11 cellular contexts compared by ENCODE assay signal in genomic region chr10:92181575-92181974, GRCh38.
A peak's percentile ranks its signal among the peaks of the same experiment; 100 is the strongest.
DNase-seq lines count a peak whose midpoint lies in the region; ATAC-seq lines count a peak whose summit lies in the region.
"Had no signal": no experiment of that assay in that cellular context is flagged by ENCODE, and none has a peak within 500 bp of the region (broad histone marks: within the 10 kb centered on the region; RNA-seq: fewer than 3 reads in every experiment).

No MANE protein-coding gene starts in this region.

- no peaks in the 10 kb centered on the region for H3K4me1 ChIP-seq in mesenchymal stem cell (ENCODE audit: control insufficient read depth, insufficient read depth, low read depth, low read length)

- H3K9me3 Mint-ChIP-seq in activated CD4-positive, alpha-beta memory T cell treated with anti-CD3 and anti-CD28 coated beads, Interleukin-2, amount 10 ng/mL, durations not matched to agents 7 days and 5 days: no peaks in the 10 kb centered on the region
- H3K9me3 Mint-ChIP-seq in activated CD8-positive, alpha-beta memory T cell treated with anti-CD3 and anti-CD28 coated beads, Interleukin-2, amount 10 ng/mL, durations not matched to agents 7 days and 5 days (ENCODE audit: low read depth): no peaks in the 10 kb centered on the region
- H3K9me3 Mint-ChIP-seq: activated naive CD4-positive, alpha-beta T cell treated with anti-CD3 and anti-CD28 coated beads, Interleukin-2, amount 10 ng/mL, durations not matched to agents 7 days and 5 days had no signal

- H2AK5ac ChIP-seq in mesenchymal stem cell (ENCODE audit: low read length, severe bottlenecking): no peak overlapping the region

- no peak overlapping the region for H3K23ac ChIP-seq in mesenchymal stem cell (ENCODE audit: low read length in 2 of 2)

- ATAC-seq in activated CD8-positive, alpha-beta memory T cell treated with anti-CD3 and anti-CD28 coated beads, Interleukin-2, amount 10 ng/mL, durations not matched to agents 7 days and 5 days: no peak
- ATAC-seq in GM19452 (IDR thresholded peaks at IDR 0.05; ENCODE audit: unreplicated experiment) (no peak), HG03521 (IDR thresholded peaks at IDR 0.05; ENCODE audit: unreplicated experiment) (no peak)
- ATAC-seq: mucosa of descending colon had no signal

- no peaks in the 10 kb centered on the region for H3K36me3 ChIP-seq in mesenchymal stem cell (ENCODE audit: control insufficient read depth in 1 of 2, insufficient read depth in 2 of 2, low read depth in 1 of 2, low read length in 2 of 2)

- H3K4me3 ChIP-seq in mesenchymal stem cell (ENCODE audit: insufficient read depth in 1 of 2, low read depth in 1 of 2, low read length in 2 of 2): no peak overlapping the region
- H3K4me3 ChIP-seq: mucosa of descending colon had no signal

- H3K79me1 ChIP-seq in mesenchymal stem cell (replicated peaks; ENCODE audit: low read length, poor library complexity, severe bottlenecking): no peaks in the 10 kb centered on the region

- no peak overlapping the region for H2AFZ ChIP-seq in mesenchymal stem cell (ENCODE audit: low read depth, low read length)

- no peak overlapping the region for H2BK120ac ChIP-seq in mesenchymal stem cell (ENCODE audit: low read depth, low read length)

- no peak overlapping the region for H3K27ac Mint-ChIP-seq in activated CD4-positive, alpha-beta memory T cell treated with anti-CD3 and anti-CD28 coated beads, Interleukin-2, amount 10 ng/mL, durations not matched to agents 7 days and 5 days
- H3K27ac Mint-ChIP-seq in activated CD8-positive, alpha-beta memory T cell treated with anti-CD3 and anti-CD28 coated beads, Interleukin-2, amount 10 ng/mL, durations not matched to agents 7 days and 5 days: no peak overlapping the region
- H3K27ac Mint-ChIP-seq: activated naive CD4-positive, alpha-beta T cell treated with anti-CD3 and anti-CD28 coated beads, Interleukin-2, amount 10 ng/mL, durations not matched to agents 7 days and 5 days had no signal

- CTCF ChIA-PET in activated CD4-positive, alpha-beta memory T cell treated with anti-CD3 and anti-CD28 coated beads, Interleukin-2, amount 10 ng/mL, durations not matched to agents 7 days and 5 days (lab: Charles Lee): interaction anchor here (0.5 to 1.3 kb wide), 5 partner anchors 30 to 239 kb away, joined by 3 to 4 read pairs (median 3); no protein-coding TSS in a partner anchor
- CTCF ChIA-PET in activated CD8-positive, alpha-beta memory T cell treated with anti-CD3 and anti-CD28 coated beads, Interleukin-2, amount 10 ng/mL, durations not matched to agents 7 days and 5 days (lab: Charles Lee): interaction anchor here (1.4 kb wide), 1 partner anchor 9 kb away, joined by 3 read pairs; no protein-coding TSS in a partner anchor

- H4K8ac ChIP-seq in mesenchymal stem cell (ENCODE audit: low read length): no peak overlapping the region

- H2BK15ac ChIP-seq in mesenchymal stem cell (ENCODE audit: low read depth, poor library complexity, severe bottlenecking): no peak overlapping the region

- H4K91ac ChIP-seq in mesenchymal stem cell (ENCODE audit: low read length): no peak overlapping the region

- POLR2A ChIA-PET in activated CD4-positive, alpha-beta memory T cell treated with anti-CD3 and anti-CD28 coated beads, Interleukin-2, amount 10 ng/mL, durations not matched to agents 7 days and 5 days (lab: Charles Lee): no interaction called here

- no peaks in the 10 kb centered on the region for H3K9me3 ChIP-seq in mesenchymal stem cell (ENCODE audit: control insufficient read depth, low read length)
- H3K9me3 ChIP-seq: mucosa of descending colon had no signal

- H3K4me2 ChIP-seq in mesenchymal stem cell (ENCODE audit: low read length, poor library complexity, severe bottlenecking): no peak overlapping the region

- no peak overlapping the region for H3K4me3 Mint-ChIP-seq in activated CD4-positive, alpha-beta memory T cell treated with anti-CD3 and anti-CD28 coated beads, Interleukin-2, amount 10 ng/mL, durations not matched to agents 7 days and 5 days
- H3K4me3 Mint-ChIP-seq in activated CD8-positive, alpha-beta memory T cell treated with anti-CD3 and anti-CD28 coated beads, Interleukin-2, amount 10 ng/mL, durations not matched to agents 7 days and 5 days: no peak overlapping the region
- H3K4me3 Mint-ChIP-seq: activated naive CD4-positive, alpha-beta T cell treated with anti-CD3 and anti-CD28 coated beads, Interleukin-2, amount 10 ng/mL, durations not matched to agents 7 days and 5 days had no signal

- H3K18ac ChIP-seq in mesenchymal stem cell (ENCODE audit: low read depth in 1 of 2, low read length in 2 of 2): no peak overlapping the region

- H3K27me3 Mint-ChIP-seq in activated CD4-positive, alpha-beta memory T cell treated with anti-CD3 and anti-CD28 coated beads, Interleukin-2, amount 10 ng/mL, durations not matched to agents 7 days and 5 days: no peaks in the 10 kb centered on the region
- no peaks in the 10 kb centered on the region for H3K27me3 Mint-ChIP-seq in activated CD8-positive, alpha-beta memory T cell treated with anti-CD3 and anti-CD28 coated beads, Interleukin-2, amount 10 ng/mL, durations not matched to agents 7 days and 5 days
- H3K27me3 Mint-ChIP-seq: activated naive CD4-positive, alpha-beta T cell treated with anti-CD3 and anti-CD28 coated beads, Interleukin-2, amount 10 ng/mL, durations not matched to agents 7 days and 5 days had no signal

- no peak overlapping the region for H2BK5ac ChIP-seq in mesenchymal stem cell (ENCODE audit: low read depth, low read length, poor library complexity, severe bottlenecking)

- H3K4me1 Mint-ChIP-seq in activated CD4-positive, alpha-beta memory T cell treated with anti-CD3 and anti-CD28 coated beads, Interleukin-2, amount 10 ng/mL, durations not matched to agents 7 days and 5 days: peaks cover 3% of the 10 kb centered on the region
- H3K4me1 Mint-ChIP-seq in activated CD8-positive, alpha-beta memory T cell treated with anti-CD3 and anti-CD28 coated beads, Interleukin-2, amount 10 ng/mL, durations not matched to agents 7 days and 5 days: peaks cover 1% of the 10 kb centered on the region
- H3K4me1 Mint-ChIP-seq: activated naive CD4-positive, alpha-beta T cell treated with anti-CD3 and anti-CD28 coated beads, Interleukin-2, amount 10 ng/mL, durations not matched to agents 7 days and 5 days had no signal

- no peaks in the 10 kb centered on the region for H3K27me3 ChIP-seq in mesenchymal stem cell (ENCODE audit: control insufficient read depth in 1 of 2, insufficient read depth in 1 of 2, low read length in 2 of 2)

- H2BK12ac ChIP-seq in mesenchymal stem cell (ENCODE audit: low read length in 2 of 2): no peak overlapping the region

- WGBS in mesenchymal stem cell: 9% methylated on average over 2 of the region's 2 CpGs

- no peak overlapping the region for H3K9ac ChIP-seq in mesenchymal stem cell (ENCODE audit: low read length)

- peaks cover 3% of the 10 kb centered on the region for H3K36me3 Mint-ChIP-seq in activated CD4-positive, alpha-beta memory T cell treated with anti-CD3 and anti-CD28 coated beads, Interleukin-2, amount 10 ng/mL, durations not matched to agents 7 days and 5 days (ENCODE audit: low read depth)
- peaks cover 12% of the 10 kb centered on the region for H3K36me3 Mint-ChIP-seq in activated CD8-positive, alpha-beta memory T cell treated with anti-CD3 and anti-CD28 coated beads, Interleukin-2, amount 10 ng/mL, durations not matched to agents 7 days and 5 days

- H3K27ac ChIP-seq in mesenchymal stem cell (ENCODE audit: low read length, poor library complexity, severe bottlenecking): no peak overlapping the region

- no peak overlapping the region for H3K4ac ChIP-seq in mesenchymal stem cell (ENCODE audit: low read depth in 1 of 2, low read length in 2 of 2)

- no peak overlapping the region for H3K14ac ChIP-seq in mesenchymal stem cell (ENCODE audit: low read length in 2 of 2)

- DNase-seq in EL (peak; percentile 3), HuH-7.5 (ENCODE audit: low spot score) (peak; percentile 7), brain pericyte (ENCODE audit: low read depth, low spot score) (peak; percentile 8), mesenchymal stem cell (peak; percentile 45)
- DNase-seq in activated CD4-positive, alpha-beta memory T cell treated with anti-CD3 and anti-CD28 coated beads, Interleukin-2, amount 10 ng/mL, durations not matched to agents 7 days and 5 days: no peak
- no peak for DNase-seq in activated CD8-positive, alpha-beta memory T cell treated with anti-CD3 and anti-CD28 coated beads, Interleukin-2, amount 10 ng/mL, durations not matched to agents 7 days and 5 days
- DNase-seq: activated naive CD4-positive, alpha-beta T cell treated with anti-CD3 and anti-CD28 coated beads, Interleukin-2, amount 10 ng/mL, durations not matched to agents 7 days and 5 days; mucosa of descending colon; stimulated activated CD4-positive, alpha-beta T cell treated with anti-CD3 and anti-CD28 coated beads, Interleukin-15, amount 100 ng/mL, for 24 hours had no signal

Comparison
In these comparisons a context has a peak if more than half of its experiments do, and no peak if none do; other contexts are left out.
1. DNase-seq: peak in EL (single experiment), HuH-7.5 (single experiment), brain pericyte (single experiment) and mesenchymal stem cell (single experiment); none in activated CD4-positive, alpha-beta memory T cell treated with anti-CD3 and anti-CD28 coated beads, Interleukin-2, amount 10 ng/mL, durations not matched to agents 7 days and 5 days (single experiment) and activated CD8-positive, alpha-beta memory T cell treated with anti-CD3 and anti-CD28 coated beads, Interleukin-2, amount 10 ng/mL, durations not matched to agents 7 days and 5 days (single experiment).